8 cellular contexts compared by ENCODE assay signal in the genomic region with DNA sequence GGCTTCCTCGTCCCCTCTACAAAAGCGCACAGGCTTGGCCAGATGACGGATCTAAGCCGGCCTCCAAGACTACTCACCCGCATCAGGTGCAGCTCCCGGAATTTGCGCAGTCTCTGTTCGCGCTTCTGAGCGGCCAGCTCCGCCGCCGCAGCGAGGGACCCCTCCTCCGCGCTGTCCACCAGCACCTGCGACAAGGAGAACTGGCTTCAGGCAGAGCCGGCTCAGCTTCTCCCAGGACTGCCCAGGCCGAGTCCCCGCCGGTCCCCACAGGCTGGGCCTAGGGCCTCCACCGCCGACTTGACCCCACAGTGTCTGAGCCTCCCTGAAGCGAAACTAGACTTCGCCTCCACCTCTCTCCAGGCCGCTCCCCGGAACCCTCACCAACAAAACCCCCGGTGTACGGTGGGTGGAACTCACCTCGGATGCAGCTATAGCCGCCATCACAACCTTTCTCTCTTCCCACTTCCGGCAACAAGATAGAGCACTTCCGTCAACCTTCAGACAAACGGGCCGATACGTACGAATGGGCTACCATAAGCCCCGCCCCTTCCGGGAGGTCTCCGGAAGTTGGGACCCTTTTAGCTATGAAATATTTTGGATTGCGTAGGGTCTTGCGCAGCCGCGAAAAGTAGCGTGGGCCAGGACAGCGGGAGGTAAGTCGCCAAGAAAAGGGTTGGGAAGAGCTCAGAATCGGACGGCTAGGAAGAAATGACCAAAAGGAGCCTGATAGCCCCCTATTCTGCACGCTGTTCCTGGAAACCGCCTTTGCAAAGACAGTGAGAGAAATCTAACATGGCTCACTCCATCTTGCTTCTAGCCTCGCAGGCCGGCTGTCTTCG. TPM values are rescaled to one million over a fixed set of nuclear protein-coding genes. Genes with fewer than 3 reads are reported as not detected.
DNase-seq lines count a peak whose midpoint lies in the region; ATAC-seq and TF ChIP-seq lines count a peak whose summit lies in the region.

TSS of gene SYF2 (minus strand) at position 476 of the 839 bp plus-strand sequence. CDS start at position 441, 35 bp downstream.

- TF ChIP-seq EP300 in ovary (IDR thresholded peaks at IDR 0.05) = no peak

- H3K9me3 ChIP-seq in ovary (no peaks in the 10 kb centered on the region), thyroid gland (no peaks in the 10 kb centered on the region)

- H3K4me1 ChIP-seq in ovary (ENCODE audit: insufficient read depth) (peaks cover 5% of the 10 kb centered on the region), thyroid gland (peaks cover 31% of the 10 kb centered on the region in 2 donors)

- H3K4me3 Mint-ChIP-seq in activated naive CD8-positive, alpha-beta T cell treated with anti-CD3 and anti-CD28 coated beads, Interleukin-2, amount 10 ng/mL, durations not matched to agents 7 days and 5 days = no peak within 1 kb of the TSS

- POLR2A ChIA-PET in activated naive CD8-positive, alpha-beta T cell treated with anti-CD3 and anti-CD28 coated beads, Interleukin-2, amount 10 ng/mL, durations not matched to agents 7 days and 5 days (lab: Charles Lee) = interaction anchor here (0.6 to 3.1 kb wide), 22 partner anchors 8 to 746 kb away, joined by 3 to 82 read pairs (median 4); partner anchors contain the start of genes CLIC4, MTFR1L, RSRP1 and RUNX3

- intact Hi-C loops in Right ventricle myocardium inferior (cut with DNase I) (no loop called here), ovary (cut with DNase I) (no loop called here), thyroid gland (cut with DNase I) (loop anchor here (10.0 kb wide), 1 partner anchor 583 kb away; the partner anchor contains the start of gene MTFR1L)

- H3K36me3 Mint-ChIP-seq in activated naive CD8-positive, alpha-beta T cell treated with anti-CD3 and anti-CD28 coated beads, Interleukin-2, amount 10 ng/mL, durations not matched to agents 7 days and 5 days = peaks cover 16% of the 10 kb centered on the region

- peak within 1 kb of the TSS; percentile 85 for H3K4me3 ChIP-seq in GM08714 (ENCODE audit: low read length)
- peak within 1 kb of the TSS; percentile 74 for H3K4me3 ChIP-seq in ovary
- peak within 1 kb of the TSS; percentile 77 to 91 (median 81) for H3K4me3 ChIP-seq in thyroid gland (replicated peaks in 1 of 3)

- no peak for TF ChIP-seq CTCF in ovary (IDR thresholded peaks at IDR 0.05)
- peak in 1 of 6 experiments; percentile 1 for TF ChIP-seq CTCF in thyroid gland (IDR thresholded peaks at IDR 0.05)

- DNase-seq in NCI-H1105 treated with DMSO at 0.1 percent for 48 hours (lab: John Stamatoyannopoulos, UW) (peak; percentile 93), SKM-1 treated with dmso at 0.1 percent for 144 hours (lab: John Stamatoyannopoulos, UW; ENCODE audit: unreplicated experiment) (peak; percentile 82), Right ventricle myocardium inferior (ENCODE audit: missing footprints) (peak; percentile 94), ovary (peak; percentile 91 to 95 (median 91)), thyroid gland (peak; percentile 91 to 93)
- peak; percentile 89 for DNase-seq in activated naive CD8-positive, alpha-beta T cell treated with anti-CD3 and anti-CD28 coated beads, Interleukin-2, amount 10 ng/mL, durations not matched to agents 7 days and 5 days

- H3K4me1 Mint-ChIP-seq in activated naive CD8-positive, alpha-beta T cell treated with anti-CD3 and anti-CD28 coated beads, Interleukin-2, amount 10 ng/mL, durations not matched to agents 7 days and 5 days = peaks cover 22% of the 10 kb centered on the region

- H3K27me3 ChIP-seq in ovary (no peaks in the 10 kb centered on the region), thyroid gland (no peaks in the 10 kb centered on the region)

- H3K27ac Mint-ChIP-seq in activated naive CD8-positive, alpha-beta T cell treated with anti-CD3 and anti-CD28 coated beads, Interleukin-2, amount 10 ng/mL, durations not matched to agents 7 days and 5 days = no peak within 1 kb of the TSS

- H3K36me3 ChIP-seq in ovary (no peaks in the 10 kb centered on the region), thyroid gland (peaks cover 20 to 23% of the 10 kb centered on the region in 2 donors)

- no peaks in the 10 kb centered on the region for H3K27me3 Mint-ChIP-seq in activated naive CD8-positive, alpha-beta T cell treated with anti-CD3 and anti-CD28 coated beads, Interleukin-2, amount 10 ng/mL, durations not matched to agents 7 days and 5 days

- no peaks in the 10 kb centered on the region for H3K9me3 Mint-ChIP-seq in activated naive CD8-positive, alpha-beta T cell treated with anti-CD3 and anti-CD28 coated beads, Interleukin-2, amount 10 ng/mL, durations not matched to agents 7 days and 5 days

- TF ChIP-seq POLR2A in ovary (IDR thresholded peaks at IDR 0.05) = peak; percentile 84
- TF ChIP-seq POLR2A in thyroid gland (IDR thresholded peaks at IDR 0.05) = peak; percentile 17 to 65

- H3K27ac ChIP-seq in ovary (peak within 1 kb of the TSS; percentile 77 to 78), thyroid gland (peak within 1 kb of the TSS; percentile 92 to 96 (median 92))

- WGBS in ovary, 3 donors = 0% methylated on average over 54 of the region's 54 CpGs
- WGBS in thyroid gland, 2 donors = 0 to 1% methylated on average over 33 to 44 of the region's 54 CpGs

- ATAC-seq in HG02642 (IDR thresholded peaks at IDR 0.05; ENCODE audit: poor library complexity, unreplicated experiment) (peak; percentile 74), Right ventricle myocardium inferior (peak; percentile 96)
- peak; percentile 86 for ATAC-seq in activated naive CD8-positive, alpha-beta T cell treated with anti-CD3 and anti-CD28 coated beads, Interleukin-2, amount 10 ng/mL, durations not matched to agents 7 days and 5 days (ENCODE audit: low read depth)

RNA-seq across cellular contexts. Expression of gene SYF2, which starts in this region (rescaled TPM):
- 10 to 100 TPM; 50.1 to 52.9 TPM for total RNA-seq in activated naive CD8-positive, alpha-beta T cell treated with anti-CD3 and anti-CD28 coated beads, Interleukin-2, amount 10 ng/mL, durations not matched to agents 7 days and 5 days
- total RNA-seq in Right ventricle myocardium inferior (34.1 TPM), ovary (100 to 1,000 TPM in 1 of 7 donors, 10 to 100 TPM in 6; 38.2 to 106 (median 64.5) TPM), thyroid gland (10 to 100 TPM; 41.1 to 94.9 (median 57.9) TPM)
- polyA plus RNA-seq in ovary = 100 to 1,000 TPM; 122 to 141 TPM

Comparison
In these comparisons a context has a peak if more than half of its experiments do, and no peak if none do; other contexts are left out.
1. Peak in every context shown above with its lines: DNase-seq, ATAC-seq, H3K4me3 ChIP-seq and H3K27ac ChIP-seq.